ENCODE assay signal across 8 cellular contexts in genomic region chr5:141524604-141525597, GRCh38. TPM values are rescaled to one million over a fixed set of nuclear protein-coding genes. Genes with fewer than 3 reads are reported as not detected.
DNase-seq lines count a peak whose midpoint lies in the region; ATAC-seq and TF ChIP-seq lines count a peak whose summit lies in the region.

No MANE protein-coding gene starts in this region.

- H3K27ac ChIP-seq in DOHH2 (ENCODE audit: low read depth, low read length), result peak overlapping the region; percentile 98
- peak overlapping the region; percentile 83 for H3K27ac ChIP-seq in IMR-90 (ENCODE audit: insufficient read depth, low read length)
- peak overlapping the region; percentile 53 to 70 for H3K27ac ChIP-seq in thoracic aorta

- H4K20me1 ChIP-seq in DOHH2 (ENCODE audit: control insufficient read depth, insufficient read depth, low read depth, low read length) (no peaks in the 10 kb centered on the region), IMR-90 (ENCODE audit: insufficient read depth, low read length) (no peaks in the 10 kb centered on the region)

- 0% methylated on average over 1 of the region's 12 CpGs; no CpG with 5 or more reads in 1 of the 2 experiments for WGBS in IMR-90 (ENCODE audit: extremely low coverage in 2 of 2, insufficient read length in 1 of 2), 2 experiments

- H3K27me3 ChIP-seq in DOHH2 (ENCODE audit: control insufficient read depth, low read length) (no peaks in the 10 kb centered on the region), IMR-90 (ENCODE audit: control insufficient read depth, insufficient read depth, low read length) (no peaks in the 10 kb centered on the region), thoracic aorta (replicated peaks; ENCODE audit: insufficient read depth) (no peaks in the 10 kb centered on the region)

- H3K4me1 Mint-ChIP-seq in natural killer cell, result peaks cover 16 to 48% of the 10 kb centered on the region in 2 donors

- peak; percentile 95 for TF ChIP-seq RAD21 in IMR-90 (IDR thresholded peaks at IDR 0.05; ENCODE audit: low read length)

- intact Hi-C loops in IMR-90 (cut with micrococcal nuclease), result loop anchor here (1.0 to 2.0 kb wide), 5 partner anchors 32 to 112 kb away; partner anchors contain the start of genes PCDHGA12, PCDHGB7 and PCDHGC3
- intact Hi-C loops in natural killer cell (cut with micrococcal nuclease), result loop anchor here (1.0 kb wide), 1 partner anchor 199 kb away; no protein-coding TSS in a partner anchor

- H2BK120ac ChIP-seq in IMR-90 (ENCODE audit: low read depth, low read length), result peak overlapping the region; percentile 72

- H2AK5ac ChIP-seq in IMR-90 (ENCODE audit: low read depth, low read length), result peak overlapping the region; percentile 53; the same call in 1 of the 2 replicates

- peak overlapping the region; percentile 58 for H3K4me3 ChIP-seq in DOHH2 (ENCODE audit: low read length)
- H3K4me3 ChIP-seq in IMR-90 (ENCODE audit: insufficient read depth, low read depth, low read length), result no peak overlapping the region
- H3K4me3 ChIP-seq in fibroblast of pulmonary artery (replicated peaks; ENCODE audit: low read depth, low read length), result no peak overlapping the region
- H3K4me3 ChIP-seq in thoracic aorta, result no peak overlapping the region

- peaks cover 99% of the 10 kb centered on the region for H3K4me1 ChIP-seq in DOHH2 (ENCODE audit: control insufficient read depth, low read length)
- peaks cover 37% of the 10 kb centered on the region for H3K4me1 ChIP-seq in IMR-90 (ENCODE audit: control insufficient read depth, insufficient read depth, low read length)
- peaks cover 22 to 63% of the 10 kb centered on the region in 2 donors for H3K4me1 ChIP-seq in thoracic aorta (ENCODE audit: control insufficient read depth in 1 of 2, low read depth in 2 of 2)

- H3K56ac ChIP-seq in IMR-90 (ENCODE audit: extremely low read depth, insufficient read depth, low read length), result peak overlapping the region; percentile 32; the same call in 1 of the 2 replicates

- H4K5ac ChIP-seq in IMR-90 (ENCODE audit: low read depth, low read length), result peak overlapping the region; percentile 13; the same call in 1 of the 2 replicates

- BruUV-seq in IMR-90 (replicated peaks; lab: Mats Ljungman, UMichigan), result no TSS peak

- in situ Hi-C loops in IMR-90 (cut with MboI; ENCODE audit: low sequenced_read_pairs), result loop anchor here (5.0 kb wide), 1 partner anchor 48 kb away; the partner anchor contains the start of gene PCDHGC3

- H3K23ac ChIP-seq in IMR-90 (ENCODE audit: low read depth, low read length), result peak overlapping the region; percentile 73

- TF ChIP-seq CTCF in DOHH2 (IDR thresholded peaks at IDR 0.05; ENCODE audit: low read depth, low read length, poor library complexity, severe bottlenecking) (peak; percentile 100), IMR-90 (conservative IDR thresholded peaks at IDR 0.05; ENCODE audit: low read depth, low read length) (peak; percentile 99; the same call in 1 of the 2 replicates), fibroblast of pulmonary artery (IDR thresholded peaks at IDR 0.05; ENCODE audit: low read length, missing control alignments) (no peak), natural killer cell (IDR thresholded peaks at IDR 0.05) (peak; percentile 99), thoracic aorta (IDR thresholded peaks at IDR 0.05) (peak; percentile 99)

- H2AK9ac ChIP-seq in IMR-90 (replicated peaks; ENCODE audit: low read depth, low read length, poor library complexity), result peak overlapping the region; percentile 90

- H2BK5ac ChIP-seq in IMR-90 (ENCODE audit: low read depth, low read length, poor library complexity, severe bottlenecking), result peak overlapping the region; percentile 74

- H3K36me3 Mint-ChIP-seq in natural killer cell, result peaks cover 30% of the 10 kb centered on the region

- H3K9me3 Mint-ChIP-seq in natural killer cell, result no peaks in the 10 kb centered on the region

- no peaks in the 10 kb centered on the region for H3K27me3 Mint-ChIP-seq in natural killer cell (ENCODE audit: low read depth in 2 of 2)

- peak overlapping the region; percentile 53 for H3K18ac ChIP-seq in IMR-90 (ENCODE audit: low read depth, low read length)

- peak overlapping the region; percentile 2 to 71 for H3K27ac Mint-ChIP-seq in natural killer cell

- H3K36me3 ChIP-seq in DOHH2 (ENCODE audit: control insufficient read depth, low read length), result peaks cover 95% of the 10 kb centered on the region
- no peaks in the 10 kb centered on the region; the same call in none of the 2 replicates for H3K36me3 ChIP-seq in IMR-90 (ENCODE audit: control insufficient read depth, insufficient read depth, low read length)
- H3K36me3 ChIP-seq in thoracic aorta, result peaks cover 5% of the 10 kb centered on the region

- H2BK20ac ChIP-seq in IMR-90 (ENCODE audit: low read depth, low read length), result peak overlapping the region; percentile 70

- no peak overlapping the region for H3K4me3 Mint-ChIP-seq in natural killer cell

- ATAC-seq in GM21737 (IDR thresholded peaks at IDR 0.05; ENCODE audit: unreplicated experiment), result peak; percentile 74
- ATAC-seq in IMR-90 (ENCODE audit: low read depth), result peak; percentile 71
- ATAC-seq in natural killer cell, result peak; percentile 85 to 91 (median 88)
- ATAC-seq in thoracic aorta (ENCODE audit: insufficient number of reproducible peaks, low FRiP score, low read depth), result peak; percentile 84

- H4K91ac ChIP-seq in IMR-90 (ENCODE audit: insufficient read depth, low read depth, low read length), result peak overlapping the region; percentile 63

- dilution Hi-C loops in IMR-90 (cut with HindIII; ENCODE audit: low sequenced_read_pairs, unreplicated experiment), result no loop called here

- peak overlapping the region; percentile 86 for H3K4me2 ChIP-seq in DOHH2 (ENCODE audit: low read length)
- H3K4me2 ChIP-seq in IMR-90 (ENCODE audit: low read depth, low read length), result peak overlapping the region; percentile 58

- H2AFZ ChIP-seq in IMR-90 (replicated peaks; ENCODE audit: low read length, poor library complexity), result peak overlapping the region; percentile 75

- H3K79me1 ChIP-seq in IMR-90 (ENCODE audit: low read depth in 1 of 2, low read length in 2 of 2), result peaks cover 0 to 23% of the 10 kb centered on the region in 2 experiments; a peak in 2 of 4 replicates

- H3K9me1 ChIP-seq in IMR-90 (ENCODE audit: insufficient read depth, low read length), result peaks cover 13% of the 10 kb centered on the region

- H2BK15ac ChIP-seq in IMR-90 (ENCODE audit: low read depth, low read length), result peak overlapping the region; percentile 37; the same call in 1 of the 3 replicates

- H3K9me2 ChIP-seq in DOHH2 (replicated peaks; ENCODE audit: control insufficient read depth, low read length), result no peaks in the 10 kb centered on the region

- H3K79me2 ChIP-seq in DOHH2 (ENCODE audit: control insufficient read depth, low read length), result peaks cover 44% of the 10 kb centered on the region

- H4K8ac ChIP-seq in IMR-90 (ENCODE audit: low read depth in 2 of 2, low read length in 2 of 2), result peak overlapping the region in 1 of 2 experiments; percentile 69; a peak in 2 of 4 replicates

- H3K4ac ChIP-seq in IMR-90 (ENCODE audit: low read depth, low read length), result peak overlapping the region; percentile 72

- POLR2A ChIA-PET in IMR-90 (lab: Charles Lee; ENCODE audit: unreplicated experiment), result no interaction called here

- H3K14ac ChIP-seq in IMR-90 (replicated peaks; ENCODE audit: low read depth, low read length), result peak overlapping the region; percentile 62

- peaks cover 30% of the 10 kb centered on the region for H3F3A ChIP-seq in DOHH2 (ENCODE audit: control insufficient read depth, insufficient read depth)

- H3K9me3 ChIP-seq in DOHH2 (ENCODE audit: control insufficient read depth, insufficient read depth, low read length) (no peaks in the 10 kb centered on the region), IMR-90 (ENCODE audit: control insufficient read depth, insufficient read depth, low read length) (no peaks in the 10 kb centered on the region), thoracic aorta (no peaks in the 10 kb centered on the region)

- CTCF ChIA-PET in IMR-90 (lab: Yijun Ruan, JAX), result interaction anchor here (0.6 to 3.8 kb wide), 16 partner anchors 11 to 205 kb away, joined by 3 to 24 read pairs (median 5); partner anchors contain the start of genes PCDHGA10, PCDHGA11, PCDHGB7 and PCDHGC5

- H3K9ac ChIP-seq in IMR-90 (ENCODE audit: low read depth, low read length), result peak overlapping the region; percentile 35

- TF ChIP-seq POLR2A in IMR-90 (IDR thresholded peaks at IDR 0.05; ENCODE audit: low read depth, low read length), result peak; percentile 52; the same call in 1 of the 2 replicates

- peak; percentile 97 for DNase-seq in IMR-90
- peak; percentile 81 for DNase-seq in OCI-M1 (lab: John Stamatoyannopoulos, UW)
- peak; percentile 28 for DNase-seq in activated T-helper 9 cell treated with anti-CD3 and anti-CD28 coated beads, Interleukin-2, amount 50 U/mL, for 16 hours (ENCODE audit: low read depth)
- DNase-seq in fibroblast of pulmonary artery (ENCODE audit: low read depth), result peak; percentile 98
- peak; percentile 58 for DNase-seq in natural killer cell
- peak; percentile 59 for DNase-seq in thoracic aorta (ENCODE audit: low spot score)

TF ChIP-seq in IMR-90, 13 proteins besides CTCF, POLR2A, EP300 and RAD21 (continues in another document):
- TF ChIP-seq MAZ (IDR thresholded peaks at IDR 0.05; ENCODE audit: borderline replicate concordance, low read depth, low read length) (peak; percentile 59; the same call in 1 of the 2 replicates), CHD1 (IDR thresholded peaks at IDR 0.05; ENCODE audit: low read depth, low read length) (0 out of 2 replicates have a peak, but pooled peaks have one; percentile 29), RFX5 (IDR thresholded peaks at IDR 0.05; ENCODE audit: low read depth, low read length) (peak; percentile 81), MXI1 (IDR thresholded peaks at IDR 0.05; ENCODE audit: borderline replicate concordance, low read depth, low read length) (0 out of 2 replicates have a peak, but pooled peaks have one; percentile 30), CEBPB (IDR thresholded peaks at IDR 0.05; ENCODE audit: low read depth, low read length) (no peak)

RNA-seq across cellular contexts. Expression of gene PCDHGC5, which starts 36.0 kb away (rescaled TPM):
- total RNA-seq in IMR-90 (2012; rRNA removed) (2.5 and 2.9 TPM in 2 replicates), natural killer cell (under 1 TPM; 0.31 to 0.97 (median 0.50) TPM), thoracic aorta (1 to 10 TPM; 5.7 to 6.9 TPM)
- polyA plus RNA-seq in IMR-90 (2012; rRNA removed), result 3.8 TPM in 2 replicates
- 2.5 and 3.2 TPM in 2 replicates for polyA plus RNA-seq in IMR-90 (2012; cell fraction: cytosol; rRNA removed)
- 11.1 and 15.3 TPM in 2 replicates for polyA plus RNA-seq in IMR-90 (2012; cell fraction: nucleus; rRNA removed; ENCODE audit: low replicate concordance)

RNA-seq across cellular contexts. Expression of gene PCDHGC4, which starts 40.1 kb away (rescaled TPM):
- total RNA-seq in IMR-90 (2012; rRNA removed), result 1.1 and 1.6 TPM in 2 replicates
- polyA plus RNA-seq in IMR-90 (2012; rRNA removed), result 0.60 and 0.65 TPM in 2 replicates
- polyA plus RNA-seq in IMR-90 (2012; cell fraction: cytosol; rRNA removed), result 0.12 and 0.24 TPM in 2 replicates
- polyA plus RNA-seq in IMR-90 (2012; cell fraction: nucleus; rRNA removed; ENCODE audit: low replicate concordance), result 4.4 and 5.1 TPM in 2 replicates
- under 1 TPM; 0.31 to 0.84 (median 0.45) TPM for total RNA-seq in natural killer cell
- total RNA-seq in thoracic aorta, result 1 to 10 TPM; 6.4 to 7.9 TPM

RNA-seq across cellular contexts. Expression of gene PCDHGC3, which starts 49.1 kb away (rescaled TPM):
- 21.1 and 21.9 TPM in 2 replicates for total RNA-seq in IMR-90 (2012; rRNA removed)
- polyA plus RNA-seq in IMR-90 (2012; rRNA removed), result 58.9 and 72.1 TPM in 2 replicates
- 70.3 and 79.6 TPM in 2 replicates for polyA plus RNA-seq in IMR-90 (2012; cell fraction: cytosol; rRNA removed)
- 18.5 and 26.3 TPM in 2 replicates for polyA plus RNA-seq in IMR-90 (2012; cell fraction: nucleus; rRNA removed; ENCODE audit: low replicate concordance)
- total RNA-seq in natural killer cell, result 1 to 10 TPM in 1 of 3 donors, under 1 TPM in 2; 0.68 to 1.5 (median 0.75) TPM
- 10 to 100 TPM; 61.3 to 99.9 TPM for total RNA-seq in thoracic aorta

Comparison
In these comparisons a context has a peak if more than half of its experiments do, and no peak if none do; other contexts are left out.
1. DNase-seq: peak in every context shown above with its lines; median percentile 98 in fibroblast of pulmonary artery; 97 in IMR-90; 81 in OCI-M1; 59 in thoracic aorta; 58 in natural killer cell; 28 in activated T-helper 9 cell treated with anti-CD3 and anti-CD28 coated beads, Interleukin-2, amount 50 U/mL, for 16 hours.